Comparison of ENCODE assay signal across 8 cellular contexts in genomic region chr1:151612506-151613274, GRCh38. TPM values are rescaled to one million over a fixed set of nuclear protein-coding genes. Genes with fewer than 3 reads are reported as not detected.
DNase-seq lines count a peak whose midpoint lies in the region; ATAC-seq and TF ChIP-seq lines count a peak whose summit lies in the region.

No MANE protein-coding gene starts in this region.

- no peak for TF ChIP-seq CTCF in lung (IDR thresholded peaks at IDR 0.05; ENCODE audit: control extremely low read depth, extremely low read depth)

- ATAC-seq in HG03159 (IDR thresholded peaks at IDR 0.05; ENCODE audit: unreplicated experiment) = peak; percentile 19
- ATAC-seq in T-helper 17 cell = no peak
- no peak for ATAC-seq in lung (ENCODE audit: insufficient read depth, low FRiP score)

- H3K4me3 Mint-ChIP-seq in T-helper 17 cell = peak overlapping the region; percentile 99
- peak overlapping the region; percentile 97 for H3K4me3 Mint-ChIP-seq in dendritic cell treated with granulocyte-macrophage colony-stimulating factor and Interleukin-4, amounts not matched to agents 40 ng/mL and 50 ng/mL, for 4 days

- peaks cover 0 to 4% of the 10 kb centered on the region in 2 donors for H3K4me1 ChIP-seq in lung (ENCODE audit: control insufficient read depth in 2 of 2, insufficient read depth in 2 of 2, low read length in 2 of 2)

- 1 to 2% methylated on average over 38 to 44 of the region's 44 CpGs for WGBS in lung, 2 donors

- H3K4me1 Mint-ChIP-seq in T-helper 17 cell = peaks cover 30% of the 10 kb centered on the region
- H3K4me1 Mint-ChIP-seq in dendritic cell treated with granulocyte-macrophage colony-stimulating factor and Interleukin-4, amounts not matched to agents 40 ng/mL and 50 ng/mL, for 4 days (ENCODE audit: low read depth) = peaks cover 44% of the 10 kb centered on the region

- H3K27me3 ChIP-seq in lung (ENCODE audit: control insufficient read depth, insufficient read depth) = no peaks in the 10 kb centered on the region

- peak overlapping the region; percentile 84 to 99 for H3K27ac ChIP-seq in lung (ENCODE audit: low read depth in 1 of 2, low read length in 1 of 2)

- DNase-seq in NCI-H2227 (lab: John Stamatoyannopoulos, UW; ENCODE audit: unreplicated experiment) = peak; percentile 60
- no peak for DNase-seq in NCI-H2227 treated with DMSO at 0.1 percent for 48 hours (lab: John Stamatoyannopoulos, UW)
- peak in 2 of 3 donors; percentile 6 to 25 for DNase-seq in T-helper 17 cell
- DNase-seq in lung (ENCODE audit: low spot score) = peak; percentile 36
- peak; percentile 8 for DNase-seq in stimulated activated naive CD4-positive, alpha-beta T cell treated with Interleukin-2 at 50 U/mL for 16 hours (lab: John Stamatoyannopoulos, UW)
- no peak for DNase-seq in NCI-H1048 (lab: John Stamatoyannopoulos, UW)

- H3K9me3 Mint-ChIP-seq in dendritic cell treated with granulocyte-macrophage colony-stimulating factor and Interleukin-4, amounts not matched to agents 40 ng/mL and 50 ng/mL, for 4 days = no peaks in the 10 kb centered on the region

- peaks cover 9% of the 10 kb centered on the region for H3K36me3 Mint-ChIP-seq in T-helper 17 cell (ENCODE audit: low read depth)
- peaks cover 30% of the 10 kb centered on the region for H3K36me3 Mint-ChIP-seq in dendritic cell treated with granulocyte-macrophage colony-stimulating factor and Interleukin-4, amounts not matched to agents 40 ng/mL and 50 ng/mL, for 4 days (ENCODE audit: low read depth)

- peaks cover 6% of the 10 kb centered on the region for H3K27me3 Mint-ChIP-seq in T-helper 17 cell
- H3K27me3 Mint-ChIP-seq in dendritic cell treated with granulocyte-macrophage colony-stimulating factor and Interleukin-4, amounts not matched to agents 40 ng/mL and 50 ng/mL, for 4 days = no peaks in the 10 kb centered on the region

- H3K4me3 ChIP-seq in lung = peak overlapping the region; percentile 98

- intact Hi-C loops in dendritic cell treated with granulocyte-macrophage colony-stimulating factor and Interleukin-4, amounts not matched to agents 40 ng/mL and 50 ng/mL, for 4 days (cut with micrococcal nuclease) = loop anchor here (2.0 to 10.0 kb wide), 2 partner anchors 52 to 72 kb away; partner anchors contain the start of gene TUFT1

- no peaks in the 10 kb centered on the region for H3K9me3 ChIP-seq in T-helper 17 cell (ENCODE audit: control insufficient read depth, low read length, poor library complexity, severe bottlenecking)
- H3K9me3 ChIP-seq in lung (ENCODE audit: control insufficient read depth in 2 of 2, insufficient read depth in 1 of 2, low read length in 1 of 2) = no peaks in the 10 kb centered on the region

- peaks cover 0 to 1% of the 10 kb centered on the region in 2 donors for H3K36me3 ChIP-seq in lung (ENCODE audit: control insufficient read depth in 2 of 2, insufficient read depth in 2 of 2, low read length in 2 of 2)

- peak overlapping the region; percentile 86 for H3K27ac Mint-ChIP-seq in T-helper 17 cell
- H3K27ac Mint-ChIP-seq in dendritic cell treated with granulocyte-macrophage colony-stimulating factor and Interleukin-4, amounts not matched to agents 40 ng/mL and 50 ng/mL, for 4 days = peak overlapping the region; percentile 92

RNA-seq across cellular contexts. Expression of gene SNX27, which starts 0.8 kb away (rescaled TPM):
- 10 to 100 TPM; 19.6 to 22.8 TPM for total RNA-seq in T-helper 17 cell
- 10 to 100 TPM; 40.6 to 63.7 TPM for total RNA-seq in lung
- 10 to 100 TPM; 12.1 to 12.3 TPM for polyA plus RNA-seq in lung

Comparison
In these comparisons a context has a peak if more than half of its experiments do, and no peak if none do; other contexts are left out.
1. DNase-seq: peak in NCI-H2227 (single experiment), T-helper 17 cell (2 of 3), lung (single experiment) and stimulated activated naive CD4-positive, alpha-beta T cell treated with Interleukin-2 at 50 U/mL for 16 hours (single experiment); none in NCI-H2227 treated with DMSO at 0.1 percent for 48 hours (single experiment) and NCI-H1048 (single experiment).